Comparison of ENCODE assay signal across 18 cellular contexts in genomic region chr2:150404147-150404546, GRCh38.
DNase-seq lines count a peak whose midpoint lies in the region; ATAC-seq and TF ChIP-seq lines count a peak whose summit lies in the region.
"Had no signal": no experiment of that assay in that cellular context is flagged by ENCODE, and none has a peak within 500 bp of the region (broad histone marks: within the 10 kb centered on the region; RNA-seq: fewer than 3 reads in every experiment).

No MANE protein-coding gene starts in this region.

- peak overlapping the region; percentile 57 for H3K9ac ChIP-seq in MM.1S (ENCODE audit: low read length)
- H3K9ac ChIP-seq: BLaER1 had no signal

- H3K9me2 ChIP-seq in MM.1S (replicated peaks; ENCODE audit: insufficient read depth, low read length) = no peaks in the 10 kb centered on the region

- peaks cover 2% of the 10 kb centered on the region for H3K4me1 Mint-ChIP-seq in T-helper 2 cell treated with Interferon-gamma antibody and Interleukin-4, amounts not matched to agents 5 μg/mL and 100 μg/mL, for 36 hours (ENCODE audit: low read depth)
- H3K4me1 Mint-ChIP-seq: stimulated activated naive CD8-positive, alpha-beta T cell treated with anti-CD3 and anti-CD28 coated beads, Interleukin-15, amount 100 ng/mL, for 72 hours had no signal

- DNase-seq in MM.1S = peak; percentile 74
- peak; percentile 19 for DNase-seq in myocyte (ENCODE audit: low read depth)
- DNase-seq in DMS 273 (lab: John Stamatoyannopoulos, UW; ENCODE audit: unreplicated experiment) = no peak
- DNase-seq in left cardiac atrium = no peak
- no peak for DNase-seq in NCI-H2081 treated with DMSO at 0.1 percent for 48 hours (lab: John Stamatoyannopoulos, UW)
- DNase-seq in T-helper 2 cell treated with Interferon-gamma antibody and Interleukin-4, amounts not matched to agents 5 μg/mL and 100 μg/mL, for 36 hours (ENCODE audit: low spot score) = no peak
- DNase-seq: cortex of kidney; erythroblast; head of caudate nucleus; NCI-H1105; stimulated activated CD4-positive, alpha-beta T cell treated with anti-CD3 and anti-CD28 coated beads, Interleukin-12 subunit alpha, Interleukin-12 subunit beta, amount 100 ng/mL, for 4 hours; stimulated activated naive CD8-positive, alpha-beta T cell treated with anti-CD3 and anti-CD28 coated beads, Interleukin-15, amount 100 ng/mL, for 72 hours; WERI-Rb-1 had no signal

- H3K4me1 ChIP-seq in MM.1S (ENCODE audit: low read length) = peaks cover 25% of the 10 kb centered on the region
- H3K4me1 ChIP-seq: ascending aorta, BLaER1 had no signal

- H3K27ac Mint-ChIP-seq in T-helper 2 cell treated with Interferon-gamma antibody and Interleukin-4, amounts not matched to agents 5 μg/mL and 100 μg/mL, for 36 hours = no peak overlapping the region
- H3K27ac Mint-ChIP-seq: progenitor cell of endocrine pancreas; stimulated activated naive CD8-positive, alpha-beta T cell treated with anti-CD3 and anti-CD28 coated beads, Interleukin-15, amount 100 ng/mL, for 72 hours had no signal

- no peaks in the 10 kb centered on the region for H3K79me2 ChIP-seq in MM.1S (ENCODE audit: low read length)

- H3K4me3 Mint-ChIP-seq in T-helper 2 cell treated with Interferon-gamma antibody and Interleukin-4, amounts not matched to agents 5 μg/mL and 100 μg/mL, for 36 hours = no peak overlapping the region
- H3K4me3 Mint-ChIP-seq: stimulated activated naive CD8-positive, alpha-beta T cell treated with anti-CD3 and anti-CD28 coated beads, Interleukin-15, amount 100 ng/mL, for 72 hours had no signal

- no peaks in the 10 kb centered on the region for H3K36me3 Mint-ChIP-seq in T-helper 2 cell treated with Interferon-gamma antibody and Interleukin-4, amounts not matched to agents 5 μg/mL and 100 μg/mL, for 36 hours (ENCODE audit: low read depth)

- no peaks in the 10 kb centered on the region for H3K36me3 ChIP-seq in MM.1S (replicated peaks; ENCODE audit: insufficient read depth, low read length)
- H3K36me3 ChIP-seq: ascending aorta, BLaER1, WERI-Rb-1 had no signal

- no peaks in the 10 kb centered on the region for H3K9me3 ChIP-seq in MM.1S (replicated peaks; ENCODE audit: insufficient read depth, low read length)
- H3K9me3 ChIP-seq: ascending aorta, BLaER1 had no signal

- H3K9me3 Mint-ChIP-seq in T-helper 2 cell treated with Interferon-gamma antibody and Interleukin-4, amounts not matched to agents 5 μg/mL and 100 μg/mL, for 36 hours = no peaks in the 10 kb centered on the region
- H3K9me3 Mint-ChIP-seq: stimulated activated naive CD8-positive, alpha-beta T cell treated with anti-CD3 and anti-CD28 coated beads, Interleukin-15, amount 100 ng/mL, for 72 hours had no signal

- H3K27me3 ChIP-seq in MM.1S (replicated peaks; ENCODE audit: insufficient read depth, low read length) = no peaks in the 10 kb centered on the region
- H3K27me3 ChIP-seq: ascending aorta, BLaER1 had no signal

- H3K4me3 ChIP-seq in MM.1S (ENCODE audit: low read length) = peak overlapping the region; percentile 48
- H3K4me3 ChIP-seq: ascending aorta, BLaER1 had no signal

- ATAC-seq in GM18517 (IDR thresholded peaks at IDR 0.05; ENCODE audit: unreplicated experiment) = peak; percentile 42
- peak; percentile 74 for ATAC-seq in GM19463 (IDR thresholded peaks at IDR 0.05; ENCODE audit: unreplicated experiment)
- ATAC-seq in left cardiac atrium = no peak
- ATAC-seq: stimulated activated naive CD8-positive, alpha-beta T cell treated with anti-CD3 and anti-CD28 coated beads, Interleukin-15, amount 100 ng/mL, for 72 hours had no signal

- peak overlapping the region; percentile 73 for H3K4me2 ChIP-seq in MM.1S (ENCODE audit: low read depth, low read length)
- H3K4me2 ChIP-seq: BLaER1 had no signal

- H4K20me1 ChIP-seq in MM.1S (ENCODE audit: insufficient read depth, low read length) = no peaks in the 10 kb centered on the region
- H4K20me1 ChIP-seq: BLaER1 had no signal

- H3F3A ChIP-seq in MM.1S (ENCODE audit: insufficient read depth, low read length) = peaks cover 18% of the 10 kb centered on the region

- intact Hi-C loops in left cardiac atrium (cut with DNase I) = no loop called here

- no peak for TF ChIP-seq CTCF in MM.1S (IDR thresholded peaks at IDR 0.05; ENCODE audit: low read length)

- H2AFZ ChIP-seq in MM.1S (ENCODE audit: low read length) = peak overlapping the region; percentile 14

- peak overlapping the region; percentile 95 for H3K27ac ChIP-seq in MM.1S (ENCODE audit: low read length)
- H3K27ac ChIP-seq: ascending aorta, BLaER1, WERI-Rb-1 had no signal

- no peaks in the 10 kb centered on the region for H3K27me3 Mint-ChIP-seq in T-helper 2 cell treated with Interferon-gamma antibody and Interleukin-4, amounts not matched to agents 5 μg/mL and 100 μg/mL, for 36 hours (ENCODE audit: low read depth)
- H3K27me3 Mint-ChIP-seq: progenitor cell of endocrine pancreas; stimulated activated naive CD8-positive, alpha-beta T cell treated with anti-CD3 and anti-CD28 coated beads, Interleukin-15, amount 100 ng/mL, for 72 hours had no signal

Comparison
In these comparisons a context has a peak if more than half of its experiments do, and no peak if none do; other contexts are left out.
1. ATAC-seq: peak in GM18517 (single experiment) and GM19463 (single experiment); none in left cardiac atrium (0 of 2).
2. DNase-seq: peak in MM.1S (single experiment) and myocyte (single experiment); none in DMS 273 (single experiment), left cardiac atrium (single experiment), NCI-H2081 treated with DMSO at 0.1 percent for 48 hours (single experiment) and T-helper 2 cell treated with Interferon-gamma antibody and Interleukin-4, amounts not matched to agents 5 μg/mL and 100 μg/mL, for 36 hours (single experiment).